In the genomic region with DNA sequence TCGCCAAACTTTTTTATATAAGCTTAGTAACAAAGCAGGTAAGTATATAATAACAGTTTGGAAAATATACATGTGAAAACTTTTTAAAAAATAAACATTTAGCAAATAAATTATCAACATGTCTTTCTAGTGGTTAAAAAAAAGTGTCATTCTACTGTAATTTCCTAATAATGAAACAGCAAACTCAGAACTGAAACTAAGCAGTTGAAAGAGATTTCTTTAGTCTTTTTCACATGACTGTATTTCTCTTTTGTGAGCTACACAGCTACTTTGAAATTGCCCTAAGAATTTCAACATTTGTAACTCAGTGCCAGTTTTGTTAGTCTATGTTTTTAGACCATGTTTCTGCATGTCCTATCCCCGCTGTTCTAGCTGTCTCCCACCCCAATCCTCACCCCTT, we compare ENCODE assay signal across 11 cellular contexts. TPM values are rescaled to one million over a fixed set of nuclear protein-coding genes. Genes with fewer than 3 reads are reported as not detected.
DNase-seq lines count a peak whose midpoint lies in the region; ATAC-seq and TF ChIP-seq lines count a peak whose summit lies in the region.
"Had no signal": no experiment of that assay in that cellular context is flagged by ENCODE, and none has a peak within 500 bp of the region (broad histone marks: within the 10 kb centered on the region; RNA-seq: fewer than 3 reads in every experiment).

No MANE protein-coding gene starts in this region.

- H3K9me3 ChIP-seq in gastroesophageal sphincter, result no peaks in the 10 kb centered on the region
- H3K9me3 ChIP-seq: left ventricle myocardium inferior, neutrophil had no signal

- TF ChIP-seq POLR2A in gastroesophageal sphincter (IDR thresholded peaks at IDR 0.05), result no peak

- no peaks in the 10 kb centered on the region for H3K4me1 ChIP-seq in gastroesophageal sphincter
- H3K4me1 ChIP-seq: left ventricle myocardium inferior had no signal

- no peak overlapping the region for H3K4me3 Mint-ChIP-seq in activated CD4-positive, alpha-beta T cell treated with anti-CD3 and anti-CD28 coated beads, Interleukin-2, amount 10 ng/mL, durations not matched to agents 24 days and 14 days
- no peak overlapping the region for H3K4me3 Mint-ChIP-seq in activated T-helper 1 cell treated with anti-CD3 and anti-CD28 coated beads, Interleukin-12 subunit alpha, Interleukin-12 subunit beta, Interleukin-2, Interleukin-4 antibody, amounts not matched to agents 30 ng/mL and 10 ng/mL and 1 ng/mL, durations not matched to agents 14 hours and 24 hours and 36 hours

- WGBS in gastroesophageal sphincter (ENCODE audit: low coverage in 1 of 2), 2 donors, result 76 to 94% methylated on average over 2 of the region's 2 CpGs

- H3K4me3 ChIP-seq in gastroesophageal sphincter, result no peak overlapping the region
- H3K4me3 ChIP-seq: left ventricle myocardium inferior had no signal

- H3K27ac Mint-ChIP-seq in activated CD4-positive, alpha-beta T cell treated with anti-CD3 and anti-CD28 coated beads, Interleukin-2, amount 10 ng/mL, durations not matched to agents 24 days and 14 days, result no peak overlapping the region
- no peak overlapping the region for H3K27ac Mint-ChIP-seq in activated T-helper 1 cell treated with anti-CD3 and anti-CD28 coated beads, Interleukin-12 subunit alpha, Interleukin-12 subunit beta, Interleukin-2, Interleukin-4 antibody, amounts not matched to agents 30 ng/mL and 10 ng/mL and 1 ng/mL, durations not matched to agents 14 hours and 24 hours and 36 hours

- H3K27me3 ChIP-seq in gastroesophageal sphincter, result no peaks in the 10 kb centered on the region
- H3K27me3 ChIP-seq: neutrophil had no signal

- no peak for TF ChIP-seq CTCF in gastroesophageal sphincter (IDR thresholded peaks at IDR 0.05)

- peaks cover 4% of the 10 kb centered on the region for H3K4me1 Mint-ChIP-seq in activated CD4-positive, alpha-beta T cell treated with anti-CD3 and anti-CD28 coated beads, Interleukin-2, amount 10 ng/mL, durations not matched to agents 24 days and 14 days
- H3K4me1 Mint-ChIP-seq in activated T-helper 1 cell treated with anti-CD3 and anti-CD28 coated beads, Interleukin-12 subunit alpha, Interleukin-12 subunit beta, Interleukin-2, Interleukin-4 antibody, amounts not matched to agents 30 ng/mL and 10 ng/mL and 1 ng/mL, durations not matched to agents 14 hours and 24 hours and 36 hours (ENCODE audit: low read depth), result no peaks in the 10 kb centered on the region

- intact Hi-C loops in activated CD4-positive, alpha-beta T cell treated with anti-CD3 and anti-CD28 coated beads, Interleukin-2, amount 10 ng/mL, durations not matched to agents 24 days and 14 days (cut with micrococcal nuclease), result no loop called here
- intact Hi-C loops in activated T-helper 1 cell treated with anti-CD3 and anti-CD28 coated beads, Interleukin-12 subunit alpha, Interleukin-12 subunit beta, Interleukin-2, Interleukin-4 antibody, amounts not matched to agents 30 ng/mL and 10 ng/mL and 1 ng/mL, durations not matched to agents 14 hours and 24 hours and 36 hours (cut with micrococcal nuclease), result no loop called here

- H3K27me3 Mint-ChIP-seq in activated CD4-positive, alpha-beta T cell treated with anti-CD3 and anti-CD28 coated beads, Interleukin-2, amount 10 ng/mL, durations not matched to agents 24 days and 14 days, result no peaks in the 10 kb centered on the region
- no peaks in the 10 kb centered on the region for H3K27me3 Mint-ChIP-seq in activated T-helper 1 cell treated with anti-CD3 and anti-CD28 coated beads, Interleukin-12 subunit alpha, Interleukin-12 subunit beta, Interleukin-2, Interleukin-4 antibody, amounts not matched to agents 30 ng/mL and 10 ng/mL and 1 ng/mL, durations not matched to agents 14 hours and 24 hours and 36 hours (ENCODE audit: insufficient read depth)

- peak; percentile 69 for ATAC-seq in HG02623 (IDR thresholded peaks at IDR 0.05; ENCODE audit: unreplicated experiment)
- ATAC-seq in HG03439 (IDR thresholded peaks at IDR 0.05; ENCODE audit: unreplicated experiment), result peak; percentile 79
- ATAC-seq in gastroesophageal sphincter, result no peak

- DNase-seq in SIG-M5 treated with dmso at 0.1 percent for 504 hours (lab: John Stamatoyannopoulos, UW; ENCODE audit: unreplicated experiment), result peak; percentile 66
- no peak for DNase-seq in SIG-M5 (lab: John Stamatoyannopoulos, UW)
- DNase-seq in activated CD4-positive, alpha-beta T cell treated with anti-CD3 and anti-CD28 coated beads, Interleukin-2, amount 10 ng/mL, durations not matched to agents 24 days and 14 days, result no peak
- no peak for DNase-seq in activated T-helper 1 cell treated with anti-CD3 and anti-CD28 coated beads, Interleukin-12 subunit alpha, Interleukin-12 subunit beta, Interleukin-2, Interleukin-4 antibody, amounts not matched to agents 30 ng/mL and 10 ng/mL and 1 ng/mL, durations not matched to agents 14 hours and 24 hours and 36 hours (ENCODE audit: low spot score)
- no peak for DNase-seq in activated naive CD4-positive, alpha-beta T cell (lab: John Stamatoyannopoulos, UW)
- DNase-seq: left ventricle myocardium inferior had no signal

- H3K27ac ChIP-seq in gastroesophageal sphincter, result no peak overlapping the region
- H3K27ac ChIP-seq: 22Rv1, left ventricle myocardium inferior, neutrophil had no signal

- H3K9me3 Mint-ChIP-seq in activated CD4-positive, alpha-beta T cell treated with anti-CD3 and anti-CD28 coated beads, Interleukin-2, amount 10 ng/mL, durations not matched to agents 24 days and 14 days, result no peaks in the 10 kb centered on the region
- no peaks in the 10 kb centered on the region for H3K9me3 Mint-ChIP-seq in activated T-helper 1 cell treated with anti-CD3 and anti-CD28 coated beads, Interleukin-12 subunit alpha, Interleukin-12 subunit beta, Interleukin-2, Interleukin-4 antibody, amounts not matched to agents 30 ng/mL and 10 ng/mL and 1 ng/mL, durations not matched to agents 14 hours and 24 hours and 36 hours

- peaks cover 0 to 59% of the 10 kb centered on the region in 2 donors for H3K36me3 ChIP-seq in gastroesophageal sphincter
- H3K36me3 ChIP-seq: neutrophil had no signal

- no peak for TF ChIP-seq EP300 in gastroesophageal sphincter (IDR thresholded peaks at IDR 0.05)

- H3K36me3 Mint-ChIP-seq in activated CD4-positive, alpha-beta T cell treated with anti-CD3 and anti-CD28 coated beads, Interleukin-2, amount 10 ng/mL, durations not matched to agents 24 days and 14 days (ENCODE audit: low read depth), result no peaks in the 10 kb centered on the region
- peaks cover 2% of the 10 kb centered on the region for H3K36me3 Mint-ChIP-seq in activated T-helper 1 cell treated with anti-CD3 and anti-CD28 coated beads, Interleukin-12 subunit alpha, Interleukin-12 subunit beta, Interleukin-2, Interleukin-4 antibody, amounts not matched to agents 30 ng/mL and 10 ng/mL and 1 ng/mL, durations not matched to agents 14 hours and 24 hours and 36 hours (ENCODE audit: low read depth)

RNA-seq across cellular contexts. Expression of a gene that starts 28.4 kb away (rescaled TPM):
- 9.5 and 14.3 TPM in 2 replicates for total RNA-seq in activated CD4-positive, alpha-beta T cell treated with anti-CD3 and anti-CD28 coated beads, Interleukin-2, amount 10 ng/mL, durations not matched to agents 24 days and 14 days
- total RNA-seq in activated T-helper 1 cell treated with anti-CD3 and anti-CD28 coated beads, Interleukin-12 subunit alpha, Interleukin-12 subunit beta, Interleukin-2, Interleukin-4 antibody, amounts not matched to agents 30 ng/mL and 10 ng/mL and 1 ng/mL, durations not matched to agents 14 hours and 24 hours and 36 hours, result 10.6 and 11.8 TPM in 2 replicates
- total RNA-seq in gastroesophageal sphincter, result 10 to 100 TPM in 1 of 4 donors, 1 to 10 TPM in 3; 5.4 to 11.2 (median 7.8) TPM
